Comparison of ENCODE assay signal across 16 cellular contexts in genomic region chr7:143458263-143458662, GRCh38. TPM values are rescaled to one million over a fixed set of nuclear protein-coding genes. Genes with fewer than 3 reads are reported as not detected.
A peak's percentile ranks its signal among the peaks of the same experiment; 100 is the strongest.
DNase-seq lines count a peak whose midpoint lies in the region; ATAC-seq and TF ChIP-seq lines count a peak whose summit lies in the region.
"Had no signal": no experiment of that assay in that cellular context is flagged by ENCODE, and none has a peak within 500 bp of the region (broad histone marks: within the 10 kb centered on the region; RNA-seq: fewer than 3 reads in every experiment).

No MANE protein-coding gene starts in this region.

- peak overlapping the region; percentile 61 for H3K4me2 ChIP-seq in SK-N-SH

- peak; percentile 91 for DNase-seq in AG10803 (ENCODE audit: low read depth)
- DNase-seq in SK-N-SH: no peak
- DNase-seq in hepatic stellate cell (ENCODE audit: low spot score): peak; percentile 14
- DNase-seq in cortex of kidney (lab: John Stamatoyannopoulos, UW): no peak
- DNase-seq in WERI-Rb-1: no peak
- no peak for DNase-seq in NK-92 (lab: John Stamatoyannopoulos, UW; ENCODE audit: unreplicated experiment)
- DNase-seq: cerebellar nuclear complex; GF-D8; NCI-H1105; NCI-H524; SHP77 treated with DMSO at 0.1 percent for 48 hours; stimulated activated naive B cell treated with anti-CD40 and anti-IgM and Interleukin-4, amounts not matched to agents 10 μg/mL and 1 μg/mL and 100 μg/mL, for 72 hours had no signal

- H3K9me3 ChIP-seq in SK-N-SH: 0 out of 2 replicates have a peak, but pooled peaks cover 15% of the 10 kb centered on the region
- H3K9me3 ChIP-seq in WERI-Rb-1 (ENCODE audit: severe bottlenecking): no peaks in the 10 kb centered on the region
- H3K9me3 ChIP-seq: prostate gland had no signal

- no peaks in the 10 kb centered on the region for H4K20me1 ChIP-seq in SK-N-SH (ENCODE audit: insufficient read depth)

- peak overlapping the region; percentile 61 for H2AFZ ChIP-seq in SK-N-SH (ENCODE audit: low read depth)

- H3K79me2 ChIP-seq in SK-N-SH (ENCODE audit: insufficient read depth): no peaks in the 10 kb centered on the region

- H3K27ac ChIP-seq in SK-N-SH (ENCODE audit: low read depth in 2 of 2, low read length in 1 of 2): peak overlapping the region; percentile 39 to 92; a peak in 3 of 4 replicates
- H3K27ac ChIP-seq in WERI-Rb-1: no peak overlapping the region
- H3K27ac ChIP-seq: C4-2B, prostate gland had no signal

- H3K27me3 ChIP-seq in SK-N-SH (ENCODE audit: insufficient read depth) (no peaks in the 10 kb centered on the region), WERI-Rb-1 (ENCODE audit: insufficient read depth, low read depth, severe bottlenecking) (no peaks in the 10 kb centered on the region)

- peak overlapping the region; percentile 64 for H3K9ac ChIP-seq in SK-N-SH

- no peaks in the 10 kb centered on the region for H3K9me2 ChIP-seq in SK-N-SH

- H3F3A ChIP-seq in SK-N-SH (replicated peaks; ENCODE audit: insufficient read depth): peaks cover 59% of the 10 kb centered on the region

- no peak for TF ChIP-seq CTCF in AG10803 (conservative IDR thresholded peaks at IDR 0.05; ENCODE audit: low read length)
- TF ChIP-seq CTCF in SK-N-SH (IDR thresholded peaks at IDR 0.05): no peak
- TF ChIP-seq CTCF in WERI-Rb-1 (IDR thresholded peaks at IDR 0.05; ENCODE audit: low read depth, low read length): no peak

- 14% methylated on average over 3 of the region's 3 CpGs for WGBS in SK-N-SH (ENCODE audit: low lambda C conversion rate)

- peaks cover 0 to 48% of the 10 kb centered on the region in 2 experiments; a peak in 3 of 4 replicates for H3K4me1 ChIP-seq in SK-N-SH (ENCODE audit: control insufficient read depth in 1 of 2, insufficient read depth in 2 of 2, low read depth in 1 of 2, low read length in 1 of 2)
- H3K4me1 ChIP-seq: prostate gland had no signal

- peak overlapping the region; percentile 34; the same call in 1 of the 2 replicates for H3K4me3 ChIP-seq in AG10803 (ENCODE audit: low read length)
- H3K4me3 ChIP-seq in SK-N-SH (ENCODE audit: low read depth in 2 of 2, low read length in 1 of 2): no peak overlapping the region
- no peak overlapping the region for H3K4me3 ChIP-seq in WERI-Rb-1 (ENCODE audit: low read depth, low read length)
- H3K4me3 ChIP-seq: prostate gland had no signal

- TF ChIP-seq RAD21 in SK-N-SH (IDR thresholded peaks at IDR 0.05; ENCODE audit: low read length): no peak

- no peaks in the 10 kb centered on the region for H3K36me3 ChIP-seq in SK-N-SH (replicated peaks in 1 of 2; ENCODE audit: control insufficient read depth in 1 of 2, insufficient read depth in 2 of 2, low read length in 1 of 2)
- H3K36me3 ChIP-seq in WERI-Rb-1: no peaks in the 10 kb centered on the region
- H3K36me3 ChIP-seq: prostate gland had no signal

- CTCF ChIA-PET in SK-N-SH (lab: Yijun Ruan, JAX): interaction anchor here (1.4 kb wide), 1 partner anchor 218 kb away, joined by 3 read pairs; no protein-coding TSS in a partner anchor

- TF ChIP-seq EP300 in SK-N-SH (IDR thresholded peaks at IDR 0.05; ENCODE audit: borderline replicate concordance in 1 of 2, low read depth in 1 of 2, low read length in 1 of 2): 0 out of 4 replicates have a peak, but pooled peaks of 1 of the 2 experiments have one; percentile 54

- POLR2A ChIA-PET in SK-N-SH (lab: Yijun Ruan, JAX): no interaction called here

- ATAC-seq in GM21529 (IDR thresholded peaks at IDR 0.05; ENCODE audit: unreplicated experiment) (peak; percentile 61), HG02852 (IDR thresholded peaks at IDR 0.05; ENCODE audit: unreplicated experiment) (no peak)
- ATAC-seq: stimulated activated naive B cell treated with anti-CD40 and anti-IgM and Interleukin-4, amounts not matched to agents 10 μg/mL and 1 μg/mL and 100 μg/mL, for 72 hours had no signal

TF ChIP-seq in SK-N-SH, 30 proteins besides CTCF, POLR2A, EP300 and RAD21:
- TF ChIP-seq JUND (IDR thresholded peaks at IDR 0.05): peak; percentile 73
- no peak for TF ChIP-seq SMC3 (IDR thresholded peaks at IDR 0.05; ENCODE audit: low read depth, low read length)
- TF ChIP-seq RXRA (IDR thresholded peaks at IDR 0.05; ENCODE audit: borderline replicate concordance, low read depth): peak; percentile 67; the same call in 1 of the 2 replicates
- TF ChIP-seq TEAD4 (IDR thresholded peaks at IDR 0.05; ENCODE audit: borderline replicate concordance, insufficient read depth): peak; percentile 66; the same call in 1 of the 2 replicates
- no peak for TF ChIP-seq ZBTB33 (IDR thresholded peaks at IDR 0.05; ENCODE audit: borderline replicate concordance, low read depth)
- TF ChIP-seq TAF1 (IDR thresholded peaks at IDR 0.05; ENCODE audit: borderline replicate concordance, low read depth, low read length): 0 out of 2 replicates have a peak, but pooled peaks have one; percentile 20
- TF ChIP-seq FOSL2 (IDR thresholded peaks at IDR 0.05; ENCODE audit: borderline replicate concordance, low read depth): peak; percentile 72
- TF ChIP-seq NFIC (IDR thresholded peaks at IDR 0.05; ENCODE audit: borderline replicate concordance): peak; percentile 15; the same call in 1 of the 2 replicates
- peak; percentile 92 for TF ChIP-seq TCF12 (IDR thresholded peaks at IDR 0.05)
- TF ChIP-seq REST (IDR thresholded peaks at IDR 0.05; ENCODE audit: low read depth, low read length): 0 out of 2 replicates have a peak, but pooled peaks have one; percentile 19
- TF ChIP-seq POLR2AphosphoS5 (IDR thresholded peaks at IDR 0.05; ENCODE audit: low read depth, low read length): peak; percentile 62; the same call in 1 of the 2 replicates
- TF ChIP-seq CHD2 (IDR thresholded peaks at IDR 0.05; ENCODE audit: low read length, partially characterized antibody): no peak
- TF ChIP-seq EZH2phosphoT487 (IDR thresholded peaks at IDR 0.05; ENCODE audit: borderline replicate concordance, low read depth): no peak
- TF ChIP-seq SIN3A (IDR thresholded peaks at IDR 0.05; ENCODE audit: borderline replicate concordance, low read depth, low read length): no peak
TF ChIP-seq in SK-N-SH: peak in this region for 9.

RNA-seq across cellular contexts. Expression of gene TAS2R60, which starts 15.0 kb away (rescaled TPM):
- polyA plus RNA-seq in SK-N-SH (2012; rRNA removed): 0.10 TPM in 1 of 2 replicates, not detected in the other
- polyA plus RNA-seq in SK-N-SH (2012; cell fraction: cytosol; rRNA removed): 0.05 and 0.10 TPM in 2 replicates
- 0.18 and 0.27 TPM in 2 replicates for polyA plus RNA-seq in SK-N-SH (2012; cell fraction: nucleus; rRNA removed)

RNA-seq across cellular contexts. Expression of gene TAS2R41, which starts 19.4 kb away (rescaled TPM):
- not detected in 2 replicates for polyA plus RNA-seq in SK-N-SH (2012; rRNA removed)
- not detected in 2 replicates for polyA plus RNA-seq in SK-N-SH (2012; cell fraction: cytosol; rRNA removed)
- polyA plus RNA-seq in SK-N-SH (2012; cell fraction: nucleus; rRNA removed): not detected in 2 replicates

RNA-seq across cellular contexts. Expression of gene EPHA1, which starts 49.6 kb away (rescaled TPM):
- polyA plus RNA-seq in SK-N-SH (2012; rRNA removed): 0.26 and 0.49 TPM in 2 replicates
- polyA plus RNA-seq in SK-N-SH (2012; cell fraction: cytosol; rRNA removed): 0.19 and 0.28 TPM in 2 replicates
- 0.64 and 1.0 TPM in 2 replicates for polyA plus RNA-seq in SK-N-SH (2012; cell fraction: nucleus; rRNA removed)

Comparison
In these comparisons a context has a peak if more than half of its experiments do, and no peak if none do; other contexts are left out.
1. DNase-seq: peak in AG10803 (single experiment) and hepatic stellate cell (single experiment); none in SK-N-SH (single experiment), cortex of kidney (single experiment), WERI-Rb-1 (single experiment) and NK-92 (single experiment).